ENCODE assay signal across 19 cellular contexts in genomic region chr18:49340446-49340845, GRCh38.
DNase-seq lines count a peak whose midpoint lies in the region; ATAC-seq and TF ChIP-seq lines count a peak whose summit lies in the region.
"Had no signal": no experiment of that assay in that cellular context is flagged by ENCODE, and none has a peak within 500 bp of the region (broad histone marks: within the 10 kb centered on the region; RNA-seq: fewer than 3 reads in every experiment).

No MANE protein-coding gene starts in this region.

- no peaks in the 10 kb centered on the region for H3K36me3 ChIP-seq in smooth muscle cell (ENCODE audit: low read depth)
- H3K36me3 ChIP-seq: adrenal gland, Peyer's patch had no signal

- no peaks in the 10 kb centered on the region for H4K20me1 ChIP-seq in smooth muscle cell (ENCODE audit: low read depth)

- H3K4me3 ChIP-seq in fibroblast of the aortic adventitia (ENCODE audit: low read depth, low read length) (no peak overlapping the region), smooth muscle cell (no peak overlapping the region)
- H3K4me3 ChIP-seq: adrenal gland, Peyer's patch had no signal

- no peak for ATAC-seq in GM21576 (IDR thresholded peaks at IDR 0.05; ENCODE audit: unreplicated experiment)
- ATAC-seq: activated CD8-positive, alpha-beta memory T cell treated with anti-CD3 and anti-CD28 coated beads, Interleukin-2, amount 10 ng/mL, durations not matched to agents 7 days and 5 days had no signal

- no peaks in the 10 kb centered on the region for H3K4me1 ChIP-seq in smooth muscle cell (ENCODE audit: low read depth)
- H3K4me1 ChIP-seq: parathyroid adenoma, Peyer's patch had no signal

- no peaks in the 10 kb centered on the region for H3F3A ChIP-seq in smooth muscle cell (ENCODE audit: low read depth)

- no peaks in the 10 kb centered on the region for H3K79me2 ChIP-seq in smooth muscle cell (ENCODE audit: low read depth)

- peak overlapping the region; percentile 2 for H3K4me2 ChIP-seq in smooth muscle cell
- H3K4me2 ChIP-seq: SK-N-SH had no signal

- H2AFZ ChIP-seq in smooth muscle cell (ENCODE audit: low read depth): no peak overlapping the region
- H2AFZ ChIP-seq: parathyroid adenoma had no signal

- H3K27me3 ChIP-seq in smooth muscle cell (ENCODE audit: low read depth): no peaks in the 10 kb centered on the region
- H3K27me3 ChIP-seq: adrenal gland, Peyer's patch had no signal

- H3K27ac ChIP-seq in smooth muscle cell (ENCODE audit: low read depth) (peak overlapping the region; percentile 14), substantia nigra (ENCODE audit: low read depth, low read length, poor library complexity, severe bottlenecking) (no peak overlapping the region)
- H3K27ac ChIP-seq: adrenal gland, parathyroid adenoma, Peyer's patch had no signal

- H3K9me3 ChIP-seq in smooth muscle cell (replicated peaks; ENCODE audit: low read depth): no peaks in the 10 kb centered on the region
- H3K9me3 ChIP-seq: adrenal gland, Peyer's patch, SK-N-SH had no signal

- DNase-seq in GM03348 (ENCODE audit: low spot score) (peak; percentile 78), amniotic epithelial cell (ENCODE audit: low read depth) (peak; percentile 22), fibroblast of the aortic adventitia (ENCODE audit: low read depth) (peak; percentile 52), smooth muscle cell (lab: John Stamatoyannopoulos, UW; ENCODE audit: unreplicated experiment) (no peak), substantia nigra (lab: John Stamatoyannopoulos, UW) (no peak)
- DNase-seq in activated CD4-positive, alpha-beta T cell treated with anti-CD3 and anti-CD28 coated beads for 1 hour: no peak
- no peak for DNase-seq in stimulated activated CD4-positive, alpha-beta T cell treated with anti-CD3 and anti-CD28 coated beads, Interleukin-4, amount 100 ng/mL, for 4 hours
- DNase-seq: activated CD4-positive, CD25-positive, alpha-beta regulatory T cell treated with anti-CD3 and anti-CD28 coated beads, Interleukin-2, amount 50 U/mL, for 72 hours; activated CD8-positive, alpha-beta memory T cell treated with anti-CD3 and anti-CD28 coated beads, Interleukin-2, amount 10 ng/mL, durations not matched to agents 7 days and 5 days; activated effector memory CD4-positive, alpha-beta T cell treated with Interleukin-2 at 50 U/mL for 16 hours; adrenal gland; C1 segment of cervical spinal cord; NCI-H1436; Peyer's patch; SK-N-SH; stimulated activated CD4-positive, alpha-beta T cell treated with anti-CD3 and anti-CD28 coated beads, Interleukin-4, amount 100 ng/mL, for 1 hour; T1000 had no signal

- H3K9ac ChIP-seq in smooth muscle cell (ENCODE audit: low read depth): no peak overlapping the region
- H3K9ac ChIP-seq: parathyroid adenoma, SK-N-SH had no signal

- TF ChIP-seq CTCF in fibroblast of the aortic adventitia (IDR thresholded peaks at IDR 0.05; ENCODE audit: insufficient read depth, low read length) (no peak), smooth muscle cell (IDR thresholded peaks at IDR 0.05; ENCODE audit: borderline replicate concordance, insufficient read depth, poor library complexity, severe bottlenecking) (no peak)

Comparison
In these comparisons a context has a peak if more than half of its experiments do, and no peak if none do; other contexts are left out.
1. DNase-seq: peak in GM03348 (single experiment), amniotic epithelial cell (single experiment) and fibroblast of the aortic adventitia (single experiment); none in smooth muscle cell (single experiment), substantia nigra (0 of 49), activated CD4-positive, alpha-beta T cell treated with anti-CD3 and anti-CD28 coated beads for 1 hour (single experiment) and stimulated activated CD4-positive, alpha-beta T cell treated with anti-CD3 and anti-CD28 coated beads, Interleukin-4, amount 100 ng/mL, for 4 hours (0 of 2).